14 cellular contexts compared by ENCODE assay signal in the genomic region with DNA sequence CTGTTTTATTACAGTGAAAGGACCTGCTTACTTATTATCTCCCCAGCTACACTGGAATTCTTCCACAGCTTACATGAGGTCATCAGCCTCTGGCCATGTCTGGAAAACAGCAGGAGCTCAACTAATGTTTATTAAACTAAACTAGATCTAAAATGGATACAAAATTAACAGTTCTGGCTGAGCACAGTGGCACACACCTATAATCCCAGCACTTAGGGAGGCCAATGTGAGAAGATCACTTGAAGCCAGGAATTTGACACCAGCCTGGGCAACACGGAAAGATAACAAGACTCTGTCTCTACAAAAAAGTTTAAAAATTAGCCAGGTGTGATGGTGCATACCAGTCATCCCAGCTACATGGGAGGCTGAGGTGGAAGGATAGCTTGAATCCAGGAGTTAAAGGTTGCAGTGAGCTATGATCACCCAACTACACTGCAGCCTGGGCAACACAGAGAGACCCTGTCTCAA.
A peak's percentile ranks its signal among the peaks of the same experiment; 100 is the strongest.
DNase-seq lines count a peak whose midpoint lies in the region; ATAC-seq and TF ChIP-seq lines count a peak whose summit lies in the region.
"Had no signal": no experiment of that assay in that cellular context is flagged by ENCODE, and none has a peak within 500 bp of the region (broad histone marks: within the 10 kb centered on the region; RNA-seq: fewer than 3 reads in every experiment).

No MANE protein-coding gene starts in this region.

- POLR2A ChIA-PET in HEK293T (lab: Yijun Ruan, JAX) = interaction anchor here (0.8 to 1.0 kb wide), 2 partner anchors 219 to 222 kb away, joined by 4 read pairs; no protein-coding TSS in a partner anchor

- no peak for ATAC-seq in HG02571 (IDR thresholded peaks at IDR 0.05; ENCODE audit: unreplicated experiment)
- no peak for ATAC-seq in GM19035 (IDR thresholded peaks at IDR 0.05; ENCODE audit: unreplicated experiment)
- ATAC-seq in GM21526 (IDR thresholded peaks at IDR 0.05; ENCODE audit: low FRiP score, unreplicated experiment) = no peak
- no peak for ATAC-seq in GM18868 (IDR thresholded peaks at IDR 0.05; ENCODE audit: unreplicated experiment)
- ATAC-seq: heart left ventricle, left ventricle myocardium superior had no signal

- DNase-seq in ACHN (peak; percentile 43), HEK293T (ENCODE audit: extremely low spot score) (peak; percentile 33), brain microvascular endothelial cell (peak; percentile 71), lung microvascular endothelial cell (ENCODE audit: low read depth in 2 of 2) (peak; percentile 28 to 35)
- DNase-seq: activated CD4-positive, alpha-beta T cell treated with anti-CD3 and anti-CD28 coated beads, Interleukin-2, amount 10 ng/mL, durations not matched to agents 24 days and 14 days; heart left ventricle; Karpas-422; left ventricle myocardium superior; NCI-H2029 treated with DMSO at 0.1 percent for 48 hours; stimulated activated CD4-positive, alpha-beta T cell treated with anti-CD3 and anti-CD28 coated beads, Interleukin-15, amount 100 ng/mL, for 24 hours had no signal

- H3K27me3 ChIP-seq in brain microvascular endothelial cell (replicated peaks) = no peaks in the 10 kb centered on the region
- H3K27me3 ChIP-seq: heart left ventricle had no signal

- peak overlapping the region; percentile 39 for H3K27ac ChIP-seq in brain microvascular endothelial cell
- H3K27ac ChIP-seq: heart left ventricle had no signal

- CTCF ChIA-PET in HEK293T (lab: Yijun Ruan, JAX) = no interaction called here

- no peak overlapping the region for H3K4me3 ChIP-seq in brain microvascular endothelial cell (ENCODE audit: low read depth, low read length)
- H3K4me3 ChIP-seq: heart left ventricle had no signal

- H3K36me3 ChIP-seq in brain microvascular endothelial cell (replicated peaks) = no peaks in the 10 kb centered on the region
- H3K36me3 ChIP-seq: heart left ventricle had no signal

- TF ChIP-seq CTCF in brain microvascular endothelial cell (IDR thresholded peaks at IDR 0.05; ENCODE audit: low read depth, low read length, missing control alignments) = no peak

- in situ Hi-C loops in ACHN (cut with HindIII; ENCODE audit: low pct_ligation_motif_present, low pct_unique_long_range_greater_than_20kb, low sequenced_read_pairs) = no loop called here
- in situ Hi-C loops in brain microvascular endothelial cell (cut with HindIII; ENCODE audit: low pct_ligation_motif_present, low sequenced_read_pairs) = no loop called here

TF ChIP-seq in HEK293T, 16 proteins besides CTCF, POLR2A, EP300 and RAD21:
- no peak for TF ChIP-seq FOXM1 (IDR thresholded peaks at IDR 0.05; ENCODE audit: borderline replicate concordance)
- no peak for TF ChIP-seq LEF1 (IDR thresholded peaks at IDR 0.05; ENCODE audit: borderline replicate concordance)
- no peak for TF ChIP-seq BHLHE40 (IDR thresholded peaks at IDR 0.05; ENCODE audit: borderline replicate concordance)
- no peak for TF ChIP-seq TARDBP (IDR thresholded peaks at IDR 0.05)
- no peak for TF ChIP-seq ARNT (IDR thresholded peaks at IDR 0.05)
- no peak for TF ChIP-seq SUZ12 (IDR thresholded peaks at IDR 0.05)
- TF ChIP-seq ZNF384 (IDR thresholded peaks at IDR 0.05) = no peak
- TF ChIP-seq HDGF (IDR thresholded peaks at IDR 0.05; ENCODE audit: borderline replicate concordance) = no peak
- no peak for TF ChIP-seq SP1 (IDR thresholded peaks at IDR 0.05)
- no peak for TF ChIP-seq FOXK2 (IDR thresholded peaks at IDR 0.05)
